1 cellular context compared by ENCODE assay signal in the genomic region with DNA sequence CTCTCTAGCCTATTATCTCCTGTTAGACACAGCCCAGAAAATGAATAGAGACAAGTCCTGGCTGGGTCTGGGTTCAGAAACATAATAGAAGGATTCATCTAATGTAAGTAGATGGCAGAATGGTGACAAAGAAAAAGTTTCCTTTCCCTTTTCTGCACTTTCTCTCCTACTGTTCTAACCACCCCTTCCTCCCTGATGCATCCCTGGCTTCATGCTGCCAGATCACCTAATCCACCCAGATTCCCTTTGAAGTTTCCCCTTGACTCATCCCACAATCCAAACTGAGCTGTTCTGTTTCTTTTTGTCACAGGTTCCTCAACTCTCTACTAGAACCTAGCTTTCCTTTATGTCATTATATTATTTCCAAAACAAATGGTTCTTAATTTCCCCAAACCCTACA.
TF ChIP-seq lines count a peak whose summit lies in the region.

No MANE protein-coding gene starts in this region.

TF ChIP-seq in GM23338, 12 proteins besides CTCF, POLR2A, EP300 and RAD21 (continued from another document):
- TF ChIP-seq NANOG (IDR thresholded peaks at IDR 0.05; ENCODE audit: borderline replicate concordance) (no peak), POLR2AphosphoS5 (IDR thresholded peaks at IDR 0.05; ENCODE audit: low read depth) (no peak)
- TF ChIP-seq, protein P1, sequence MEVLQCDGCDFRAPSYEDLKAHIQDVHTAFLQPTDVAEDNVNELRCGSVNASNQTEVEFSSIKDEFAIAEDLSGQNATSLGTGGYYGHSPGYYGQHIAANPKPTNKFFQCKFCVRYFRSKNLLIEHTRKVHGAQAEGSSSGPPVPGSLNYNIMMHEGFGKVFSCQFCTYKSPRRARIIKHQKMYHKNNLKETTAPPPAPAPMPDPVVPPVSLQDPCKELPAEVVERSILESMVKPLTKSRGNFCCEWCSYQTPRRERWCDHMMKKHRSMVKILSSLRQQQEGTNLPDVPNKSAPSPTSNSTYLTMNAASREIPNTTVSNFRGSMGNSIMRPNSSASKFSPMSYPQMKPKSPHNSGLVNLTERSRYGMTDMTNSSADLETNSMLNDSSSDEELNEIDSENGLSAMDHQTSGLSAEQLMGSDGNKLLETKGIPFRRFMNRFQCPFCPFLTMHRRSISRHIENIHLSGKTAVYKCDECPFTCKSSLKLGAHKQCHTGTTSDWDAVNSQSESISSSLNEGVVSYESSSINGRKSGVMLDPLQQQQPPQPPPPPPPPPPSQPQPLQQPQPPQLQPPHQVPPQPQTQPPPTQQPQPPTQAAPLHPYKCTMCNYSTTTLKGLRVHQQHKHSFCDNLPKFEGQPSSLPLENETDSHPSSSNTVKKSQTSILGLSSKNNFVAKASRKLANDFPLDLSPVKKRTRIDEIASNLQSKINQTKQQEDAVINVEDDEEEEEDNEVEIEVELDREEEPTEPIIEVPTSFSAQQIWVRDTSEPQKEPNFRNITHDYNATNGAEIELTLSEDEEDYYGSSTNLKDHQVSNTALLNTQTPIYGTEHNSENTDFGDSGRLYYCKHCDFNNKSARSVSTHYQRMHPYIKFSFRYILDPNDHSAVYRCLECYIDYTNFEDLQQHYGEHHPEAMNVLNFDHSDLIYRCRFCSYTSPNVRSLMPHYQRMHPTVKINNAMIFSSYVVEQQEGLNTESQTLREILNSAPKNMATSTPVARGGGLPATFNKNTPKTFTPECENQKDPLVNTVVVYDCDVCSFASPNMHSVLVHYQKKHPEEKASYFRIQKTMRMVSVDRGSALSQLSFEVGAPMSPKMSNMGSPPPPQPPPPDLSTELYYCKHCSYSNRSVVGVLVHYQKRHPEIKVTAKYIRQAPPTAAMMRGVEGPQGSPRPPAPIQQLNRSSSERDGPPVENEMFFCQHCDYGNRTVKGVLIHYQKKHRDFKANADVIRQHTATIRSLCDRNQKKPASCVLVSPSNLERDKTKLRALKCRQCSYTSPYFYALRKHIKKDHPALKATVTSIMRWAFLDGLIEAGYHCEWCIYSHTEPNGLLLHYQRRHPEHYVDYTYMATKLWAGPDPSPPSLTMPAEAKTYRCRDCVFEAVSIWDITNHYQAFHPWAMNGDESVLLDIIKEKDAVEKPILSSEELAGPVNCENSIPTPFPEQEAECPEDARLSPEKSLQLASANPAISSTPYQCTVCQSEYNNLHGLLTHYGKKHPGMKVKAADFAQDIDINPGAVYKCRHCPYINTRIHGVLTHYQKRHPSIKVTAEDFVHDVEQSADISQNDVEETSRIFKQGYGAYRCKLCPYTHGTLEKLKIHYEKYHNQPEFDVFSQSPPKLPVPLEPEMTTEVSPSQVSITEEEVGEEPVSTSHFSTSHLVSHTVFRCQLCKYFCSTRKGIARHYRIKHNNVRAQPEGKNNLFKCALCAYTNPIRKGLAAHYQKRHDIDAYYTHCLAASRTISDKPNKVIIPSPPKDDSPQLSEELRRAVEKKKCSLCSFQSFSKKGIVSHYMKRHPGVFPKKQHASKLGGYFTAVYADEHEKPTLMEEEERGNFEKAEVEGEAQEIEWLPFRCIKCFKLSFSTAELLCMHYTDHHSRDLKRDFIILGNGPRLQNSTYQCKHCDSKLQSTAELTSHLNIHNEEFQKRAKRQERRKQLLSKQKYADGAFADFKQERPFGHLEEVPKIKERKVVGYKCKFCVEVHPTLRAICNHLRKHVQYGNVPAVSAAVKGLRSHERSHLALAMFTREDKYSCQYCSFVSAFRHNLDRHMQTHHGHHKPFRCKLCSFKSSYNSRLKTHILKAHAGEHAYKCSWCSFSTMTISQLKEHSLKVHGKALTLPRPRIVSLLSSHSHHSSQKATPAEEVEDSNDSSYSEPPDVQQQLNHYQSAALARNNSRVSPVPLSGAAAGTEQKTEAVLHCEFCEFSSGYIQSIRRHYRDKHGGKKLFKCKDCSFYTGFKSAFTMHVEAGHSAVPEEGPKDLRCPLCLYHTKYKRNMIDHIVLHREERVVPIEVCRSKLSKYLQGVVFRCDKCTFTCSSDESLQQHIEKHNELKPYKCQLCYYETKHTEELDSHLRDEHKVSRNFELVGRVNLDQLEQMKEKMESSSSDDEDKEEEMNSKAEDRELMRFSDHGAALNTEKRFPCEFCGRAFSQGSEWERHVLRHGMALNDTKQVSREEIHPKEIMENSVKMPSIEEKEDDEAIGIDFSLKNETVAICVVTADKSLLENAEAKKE (CRISPR knock-in tag; IDR thresholded peaks at IDR 0.05), result no peak
- TF ChIP-seq, protein P2, sequence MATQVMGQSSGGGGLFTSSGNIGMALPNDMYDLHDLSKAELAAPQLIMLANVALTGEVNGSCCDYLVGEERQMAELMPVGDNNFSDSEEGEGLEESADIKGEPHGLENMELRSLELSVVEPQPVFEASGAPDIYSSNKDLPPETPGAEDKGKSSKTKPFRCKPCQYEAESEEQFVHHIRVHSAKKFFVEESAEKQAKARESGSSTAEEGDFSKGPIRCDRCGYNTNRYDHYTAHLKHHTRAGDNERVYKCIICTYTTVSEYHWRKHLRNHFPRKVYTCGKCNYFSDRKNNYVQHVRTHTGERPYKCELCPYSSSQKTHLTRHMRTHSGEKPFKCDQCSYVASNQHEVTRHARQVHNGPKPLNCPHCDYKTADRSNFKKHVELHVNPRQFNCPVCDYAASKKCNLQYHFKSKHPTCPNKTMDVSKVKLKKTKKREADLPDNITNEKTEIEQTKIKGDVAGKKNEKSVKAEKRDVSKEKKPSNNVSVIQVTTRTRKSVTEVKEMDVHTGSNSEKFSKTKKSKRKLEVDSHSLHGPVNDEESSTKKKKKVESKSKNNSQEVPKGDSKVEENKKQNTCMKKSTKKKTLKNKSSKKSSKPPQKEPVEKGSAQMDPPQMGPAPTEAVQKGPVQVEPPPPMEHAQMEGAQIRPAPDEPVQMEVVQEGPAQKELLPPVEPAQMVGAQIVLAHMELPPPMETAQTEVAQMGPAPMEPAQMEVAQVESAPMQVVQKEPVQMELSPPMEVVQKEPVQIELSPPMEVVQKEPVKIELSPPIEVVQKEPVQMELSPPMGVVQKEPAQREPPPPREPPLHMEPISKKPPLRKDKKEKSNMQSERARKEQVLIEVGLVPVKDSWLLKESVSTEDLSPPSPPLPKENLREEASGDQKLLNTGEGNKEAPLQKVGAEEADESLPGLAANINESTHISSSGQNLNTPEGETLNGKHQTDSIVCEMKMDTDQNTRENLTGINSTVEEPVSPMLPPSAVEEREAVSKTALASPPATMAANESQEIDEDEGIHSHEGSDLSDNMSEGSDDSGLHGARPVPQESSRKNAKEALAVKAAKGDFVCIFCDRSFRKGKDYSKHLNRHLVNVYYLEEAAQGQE (IDR thresholded peaks at IDR 0.05; ENCODE audit: unreplicated experiment), result no peak
